In genomic region chr7:41476117-41476803, GRCh38 we compare ENCODE assay signal across 22 cellular contexts.
DNase-seq lines count a peak whose midpoint lies in the region; ATAC-seq and TF ChIP-seq lines count a peak whose summit lies in the region.
"Had no signal": no experiment of that assay in that cellular context is flagged by ENCODE, and none has a peak within 500 bp of the region (broad histone marks: within the 10 kb centered on the region; RNA-seq: fewer than 3 reads in every experiment).

No MANE protein-coding gene starts in this region.

- no peak for TF ChIP-seq CTCF in GM13976 (IDR thresholded peaks at IDR 0.05; ENCODE audit: borderline replicate concordance, control extremely low read depth, extremely low read depth, insufficient read depth, missing control alignments)
- no peak for TF ChIP-seq CTCF in left lung (IDR thresholded peaks at IDR 0.05)

- no peaks in the 10 kb centered on the region for H3K36me3 ChIP-seq in left lung

- H3K9me3 ChIP-seq in left lung = peaks cover 0 to 7% of the 10 kb centered on the region in 2 donors
- H3K9me3 ChIP-seq: SK-N-SH had no signal

- DNase-seq in SIG-M5 (lab: John Stamatoyannopoulos, UW) (peak; percentile 6), sciatic nerve (ENCODE audit: low spot score) (no peak), cerebellar nuclear complex (lab: John Stamatoyannopoulos, UW) (no peak), GM13976 (ENCODE audit: low spot score) (no peak), NCI-H1105 (lab: John Stamatoyannopoulos, UW) (no peak), left lung (no peak)
- DNase-seq: activated CD4-positive, CD25-positive, alpha-beta regulatory T cell treated with anti-CD3 and anti-CD28 coated beads, Interleukin-2, amount 50 U/mL, for 72 hours; activated CD8-positive, alpha-beta memory T cell treated with anti-CD3 and anti-CD28 coated beads for 24 hours; activated naive CD4-positive, alpha-beta T cell treated with anti-CD3 and anti-CD28 coated beads, Interleukin-2, amount 50 U/mL, for 16 hours; activated T-cell treated with anti-CD3 and anti-CD28 coated beads, Interleukin-2, amount 50 U/mL, for 48 hours; aorta; erythroblast; foreskin melanocyte; NCI-H1694 treated with DMSO at 0.1 percent for 48 hours; occipital lobe; retina; SK-N-SH; stimulated activated CD4-positive, alpha-beta T cell treated with anti-CD3 and anti-CD28 coated beads, Interleukin-12 subunit alpha, Interleukin-12 subunit beta, amount 100 ng/mL, for 4 hours; stimulated activated CD8-positive, alpha-beta memory T cell treated with anti-CD3 and anti-CD28 coated beads, Interleukin-4, amount 100 ng/mL, for 48 hours; T1000 had no signal

- no peaks in the 10 kb centered on the region for H3K27me3 ChIP-seq in left lung

- ATAC-seq in GM19395 (IDR thresholded peaks at IDR 0.05; ENCODE audit: unreplicated experiment) (peak; percentile 38), HG03442 (IDR thresholded peaks at IDR 0.05; ENCODE audit: unreplicated experiment) (peak; percentile 45), sciatic nerve (peak; percentile 49), left lung (no peak)

- no peaks in the 10 kb centered on the region for H3K4me1 ChIP-seq in left lung

- H3K4me3 ChIP-seq in left lung = no peak overlapping the region

- in situ Hi-C loops in GM13976 (cut with MboI; ENCODE audit: low sequenced_read_pairs, unreplicated experiment) = no loop called here

- H3K27ac ChIP-seq in left lung = peak overlapping the region in 1 of 2 donors; percentile 55

- intact Hi-C loops in sciatic nerve (cut with DNase I) = no loop called here
- intact Hi-C loops in left lung (cut with DNase I) = no loop called here
